ENCODE assay signal across 2 cellular contexts in genomic region chr6:157274471-157275226, GRCh38.
TF ChIP-seq lines count a peak whose summit lies in the region.

No MANE protein-coding gene starts in this region.

TF ChIP-seq in IMR-90, 13 proteins besides CTCF, POLR2A, EP300 and RAD21 (continued from another document):
- peak; percentile 74 for TF ChIP-seq SMC3 (IDR thresholded peaks at IDR 0.05; ENCODE audit: low read depth, low read length)
- peak; percentile 74; the same call in 1 of the 2 replicates for TF ChIP-seq MAZ (IDR thresholded peaks at IDR 0.05; ENCODE audit: borderline replicate concordance, low read depth, low read length)

TF ChIP-seq in neural cell, 6 proteins besides CTCF, POLR2A, EP300 and RAD21 (continued from another document):
- TF ChIP-seq, protein P1, sequence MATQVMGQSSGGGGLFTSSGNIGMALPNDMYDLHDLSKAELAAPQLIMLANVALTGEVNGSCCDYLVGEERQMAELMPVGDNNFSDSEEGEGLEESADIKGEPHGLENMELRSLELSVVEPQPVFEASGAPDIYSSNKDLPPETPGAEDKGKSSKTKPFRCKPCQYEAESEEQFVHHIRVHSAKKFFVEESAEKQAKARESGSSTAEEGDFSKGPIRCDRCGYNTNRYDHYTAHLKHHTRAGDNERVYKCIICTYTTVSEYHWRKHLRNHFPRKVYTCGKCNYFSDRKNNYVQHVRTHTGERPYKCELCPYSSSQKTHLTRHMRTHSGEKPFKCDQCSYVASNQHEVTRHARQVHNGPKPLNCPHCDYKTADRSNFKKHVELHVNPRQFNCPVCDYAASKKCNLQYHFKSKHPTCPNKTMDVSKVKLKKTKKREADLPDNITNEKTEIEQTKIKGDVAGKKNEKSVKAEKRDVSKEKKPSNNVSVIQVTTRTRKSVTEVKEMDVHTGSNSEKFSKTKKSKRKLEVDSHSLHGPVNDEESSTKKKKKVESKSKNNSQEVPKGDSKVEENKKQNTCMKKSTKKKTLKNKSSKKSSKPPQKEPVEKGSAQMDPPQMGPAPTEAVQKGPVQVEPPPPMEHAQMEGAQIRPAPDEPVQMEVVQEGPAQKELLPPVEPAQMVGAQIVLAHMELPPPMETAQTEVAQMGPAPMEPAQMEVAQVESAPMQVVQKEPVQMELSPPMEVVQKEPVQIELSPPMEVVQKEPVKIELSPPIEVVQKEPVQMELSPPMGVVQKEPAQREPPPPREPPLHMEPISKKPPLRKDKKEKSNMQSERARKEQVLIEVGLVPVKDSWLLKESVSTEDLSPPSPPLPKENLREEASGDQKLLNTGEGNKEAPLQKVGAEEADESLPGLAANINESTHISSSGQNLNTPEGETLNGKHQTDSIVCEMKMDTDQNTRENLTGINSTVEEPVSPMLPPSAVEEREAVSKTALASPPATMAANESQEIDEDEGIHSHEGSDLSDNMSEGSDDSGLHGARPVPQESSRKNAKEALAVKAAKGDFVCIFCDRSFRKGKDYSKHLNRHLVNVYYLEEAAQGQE (IDR thresholded peaks at IDR 0.05; ENCODE audit: borderline replicate concordance) = no peak
- peak; percentile 63 for TF ChIP-seq MXI1 (conservative IDR thresholded peaks at IDR 0.05; ENCODE audit: poor library complexity, severe bottlenecking)
- no peak for TF ChIP-seq TAF1 (IDR thresholded peaks at IDR 0.05; ENCODE audit: low read depth)
